In genomic region chr14:99447739-99448138, GRCh38 we compare ENCODE assay signal across 27 cellular contexts.
"Had no signal": no experiment of that assay in that cellular context is flagged by ENCODE, and none has a peak within 500 bp of the region (broad histone marks: within the 10 kb centered on the region; RNA-seq: fewer than 3 reads in every experiment).

No MANE protein-coding gene starts in this region.

- H3K4me3 ChIP-seq: breast epithelium, coronary artery, pancreas, psoas muscle, right atrium auricular region, spleen, thoracic aorta, upper lobe of right lung had no signal

- ATAC-seq: activated CD8-positive, alpha-beta memory T cell treated with anti-CD3 and anti-CD28 coated beads, Interleukin-2, amount 10 ng/mL, durations not matched to agents 7 days and 5 days; activated CD8-positive, alpha-beta T cell treated with anti-CD3 and anti-CD28 coated beads for 36 hours; left ventricle myocardium superior; pancreas; psoas muscle; upper lobe of right lung had no signal

- H3K9me3 Mint-ChIP-seq: activated B cell treated with CpG ODN at 0.5 μM for 24 hours; activated CD8-positive, alpha-beta T cell treated with anti-CD3 and anti-CD28 coated beads for 36 hours; central memory CD8-positive, alpha-beta T cell; endodermal cell; mesothelial cell of epicardium; nephron had no signal

- H3K4me3 Mint-ChIP-seq: activated B cell treated with CpG ODN at 0.5 μM for 24 hours; activated CD8-positive, alpha-beta memory T cell treated with anti-CD3 and anti-CD28 coated beads, Interleukin-2, amount 10 ng/mL, durations not matched to agents 7 days and 5 days; activated CD8-positive, alpha-beta T cell treated with anti-CD3 and anti-CD28 coated beads for 36 hours; activated naive CD8-positive, alpha-beta T cell; central memory CD8-positive, alpha-beta T cell; endodermal cell; mesothelial cell of epicardium; nephron had no signal

- H3K27ac ChIP-seq: breast epithelium, coronary artery, epithelial cell of prostate, pancreas, psoas muscle, right atrium auricular region, spleen, thoracic aorta, upper lobe of right lung had no signal

- FAIRE-seq: pancreas, TTC549 had no signal

- H3K27ac Mint-ChIP-seq: activated B cell treated with CpG ODN at 0.5 μM for 24 hours; activated CD8-positive, alpha-beta memory T cell treated with anti-CD3 and anti-CD28 coated beads, Interleukin-2, amount 10 ng/mL, durations not matched to agents 7 days and 5 days; activated CD8-positive, alpha-beta T cell treated with anti-CD3 and anti-CD28 coated beads for 36 hours; activated naive CD8-positive, alpha-beta T cell; endodermal cell; mesothelial cell of epicardium; nephron had no signal

- DNase-seq: activated B cell treated with CpG ODN at 0.5 μM for 24 hours; activated CD4-positive, alpha-beta T cell treated with anti-CD3 and anti-CD28 coated beads for 4 hours; activated CD8-positive, alpha-beta memory T cell treated with anti-CD3 and anti-CD28 coated beads, Interleukin-2, amount 10 ng/mL, durations not matched to agents 7 days and 5 days; activated CD8-positive, alpha-beta T cell treated with anti-CD3 and anti-CD28 coated beads for 36 hours; activated gamma-delta T cell treated with Interleukin-2 at 50 U/mL for 16 hours; activated T-cell treated with anti-CD3 and anti-CD28 coated beads for 4 hours; endodermal cell; foreskin melanocyte; left ventricle myocardium superior; mammary epithelial cell; pancreas; psoas muscle; spleen; stimulated activated CD4-positive, alpha-beta T cell treated with anti-CD3 and anti-CD28 coated beads, Interleukin-4, amount 100 ng/mL, for 1 hour; stimulated activated naive CD4-positive, alpha-beta T cell; T-helper 1 cell; upper lobe of right lung had no signal

- H3K36me3 ChIP-seq: breast epithelium, pancreas had no signal

- H3K4me1 Mint-ChIP-seq: activated B cell treated with CpG ODN at 0.5 μM for 24 hours, endodermal cell, mesothelial cell of epicardium had no signal

- H3K9me3 ChIP-seq: breast epithelium, pancreas, psoas muscle, right atrium auricular region, spleen, thoracic aorta, upper lobe of right lung had no signal

- H3K27me3 Mint-ChIP-seq: activated B cell treated with CpG ODN at 0.5 μM for 24 hours; activated CD8-positive, alpha-beta memory T cell treated with anti-CD3 and anti-CD28 coated beads, Interleukin-2, amount 10 ng/mL, durations not matched to agents 7 days and 5 days; activated CD8-positive, alpha-beta T cell treated with anti-CD3 and anti-CD28 coated beads for 36 hours; activated naive CD8-positive, alpha-beta T cell; central memory CD8-positive, alpha-beta T cell had no signal

- H3K4me1 ChIP-seq: breast epithelium, right atrium auricular region, spleen, upper lobe of right lung had no signal

- H3K27me3 ChIP-seq: breast epithelium, pancreas, right atrium auricular region, spleen, upper lobe of right lung had no signal
